ENCODE assay signal across 31 cellular contexts in genomic region chr17:58092101-58092796, GRCh38. TPM values are rescaled to one million over a fixed set of nuclear protein-coding genes. Genes with fewer than 3 reads are reported as not detected.
DNase-seq lines count a peak whose midpoint lies in the region; ATAC-seq, FAIRE-seq and TF ChIP-seq lines count a peak whose summit lies in the region.
"Had no signal": no experiment of that assay in that cellular context is flagged by ENCODE, and none has a peak within 500 bp of the region (broad histone marks: within the 10 kb centered on the region; RNA-seq: fewer than 3 reads in every experiment).

No MANE protein-coding gene starts in this region.

- no peaks in the 10 kb centered on the region for H3K27me3 Mint-ChIP-seq in activated CD8-positive, alpha-beta T cell treated with anti-CD3 and anti-CD28 coated beads, Interleukin-2, amount 10 ng/mL, durations not matched to agents 7 days and 5 days (ENCODE audit: low read depth)
- H3K27me3 Mint-ChIP-seq in immature natural killer cell (ENCODE audit: low read depth in 3 of 3) = peaks cover 2 to 4% (median 3%) of the 10 kb centered on the region in 3 donors
- H3K27me3 Mint-ChIP-seq in type B pancreatic cell = no peaks in the 10 kb centered on the region

- FAIRE-seq in HepG2 (lab: Jason Lieb, UNC) = peak; percentile 8

- H3K9me3 Mint-ChIP-seq in activated CD8-positive, alpha-beta T cell treated with anti-CD3 and anti-CD28 coated beads, Interleukin-2, amount 10 ng/mL, durations not matched to agents 7 days and 5 days (ENCODE audit: insufficient read depth) = no peaks in the 10 kb centered on the region
- H3K9me3 Mint-ChIP-seq in immature natural killer cell (no peaks in the 10 kb centered on the region), type B pancreatic cell (no peaks in the 10 kb centered on the region)

- peaks cover 36% of the 10 kb centered on the region for H3K4me1 ChIP-seq in HepG2 (ENCODE audit: insufficient read depth, low read length)
- H3K4me1 ChIP-seq in right lobe of liver = no peaks in the 10 kb centered on the region
- H3K4me1 ChIP-seq: SJCRH30 had no signal

- no peak overlapping the region for H3K4me3 Mint-ChIP-seq in activated CD8-positive, alpha-beta T cell treated with anti-CD3 and anti-CD28 coated beads, Interleukin-2, amount 10 ng/mL, durations not matched to agents 7 days and 5 days
- H3K4me3 Mint-ChIP-seq in immature natural killer cell (peak overlapping the region in 2 of 5 donors; percentile 44 to 47), type B pancreatic cell (no peak overlapping the region)

- H3K9ac ChIP-seq in HepG2 (ENCODE audit: insufficient read depth, low read depth, low read length) = no peak overlapping the region

- H3K27ac ChIP-seq in HepG2 (ENCODE audit: extremely low read length, insufficient read depth, low read length) (no peak overlapping the region), right lobe of liver (no peak overlapping the region)
- H3K27ac ChIP-seq: foreskin keratinocyte, heart right ventricle, Peyer's patch, SJCRH30, spleen, thyroid gland had no signal

- in situ Hi-C loops in HepG2 (cut with HindIII; ENCODE audit: extremely low pct_ligation_motif_present, low pct_unique_long_range_greater_than_20kb) = no loop called here

- ATAC-seq in HepG2 = peak; percentile 31
- no peak for ATAC-seq in right lobe of liver
- ATAC-seq in activated CD8-positive, alpha-beta T cell treated with anti-CD3 and anti-CD28 coated beads, Interleukin-2, amount 10 ng/mL, durations not matched to agents 7 days and 5 days = no peak
- ATAC-seq in HG03521 (IDR thresholded peaks at IDR 0.05; ENCODE audit: unreplicated experiment) = no peak
- ATAC-seq: heart right ventricle, left cardiac atrium had no signal

- peaks cover 12% of the 10 kb centered on the region for H4K20me1 ChIP-seq in HepG2 (ENCODE audit: insufficient read depth, low read length)

- no peak for TF ChIP-seq EP300 in HepG2 (IDR thresholded peaks at IDR 0.05; ENCODE audit: low read depth in 2 of 2, low read length in 2 of 2)
- TF ChIP-seq EP300 in HepG2 (CRISPR knock-in tag; IDR thresholded peaks at IDR 0.05; ENCODE audit: borderline replicate concordance) = no peak

- no TSS peak for BruUV-seq in HepG2 (replicated peaks; lab: Mats Ljungman, UMichigan)

- TF ChIP-seq POLR2A in HepG2 (IDR thresholded peaks at IDR 0.05; ENCODE audit: insufficient read depth in 1 of 2, low read depth in 2 of 2, low read length in 2 of 2) = peak in 1 of 2 experiments; percentile 57; a peak in 2 of 4 replicates
- TF ChIP-seq POLR2A in right lobe of liver (IDR thresholded peaks at IDR 0.05) = no peak

- H3K9me3 ChIP-seq in HepG2 (ENCODE audit: low read length) = no peaks in the 10 kb centered on the region
- H3K9me3 ChIP-seq in right lobe of liver = no peaks in the 10 kb centered on the region
- H3K9me3 ChIP-seq: heart right ventricle, Peyer's patch, SJCRH30, spleen, thyroid gland had no signal

- TF ChIP-seq CTCF in HepG2 (CRISPR knock-in tag; IDR thresholded peaks at IDR 0.05) (no peak), right lobe of liver (IDR thresholded peaks at IDR 0.05) (no peak), type B pancreatic cell (conservative IDR thresholded peaks at IDR 0.05) (no peak)

- intact Hi-C loops in HepG2 (cut with micrococcal nuclease; ENCODE audit: unreplicated experiment) (no loop called here), right lobe of liver (cut with DNase I) (no loop called here)

- H3K4me3 ChIP-seq in HepG2 (replicated peaks in 1 of 3; ENCODE audit: insufficient read depth in 1 of 3, low read depth in 2 of 3, low read length in 3 of 3) (no peak overlapping the region), right lobe of liver (no peak overlapping the region)
- H3K4me3 ChIP-seq: heart right ventricle, Peyer's patch, SJCRH30, spleen, thyroid gland had no signal

- H3K27me3 ChIP-seq in HepG2 (ENCODE audit: control insufficient read depth in 1 of 2, insufficient read depth in 2 of 2, low read length in 2 of 2) = no peaks in the 10 kb centered on the region
- H3K27me3 ChIP-seq in right lobe of liver = no peaks in the 10 kb centered on the region
- H3K27me3 ChIP-seq: foreskin keratinocyte, heart right ventricle, Peyer's patch, SJCRH30, spleen, thyroid gland had no signal

- H2AFZ ChIP-seq in HepG2 (ENCODE audit: low read length) = no peak overlapping the region

- DNase-seq in HepG2 (ENCODE audit: low spot score) (no peak), right lobe of liver (no peak), immature natural killer cell (no peak), type B pancreatic cell (ENCODE audit: extremely low spot score, unreplicated experiment) (peak; percentile 55), NCI-H1417 (lab: John Stamatoyannopoulos, UW) (no peak), SHP77 treated with DMSO at 0.1 percent for 48 hours (lab: John Stamatoyannopoulos, UW) (no peak)
- DNase-seq in activated CD8-positive, alpha-beta T cell treated with anti-CD3 and anti-CD28 coated beads, Interleukin-2, amount 10 ng/mL, durations not matched to agents 7 days and 5 days = peak; percentile 15
- DNase-seq: activated CD4-positive, alpha-beta T cell treated with anti-CD3 and anti-CD28 coated beads for 1 hour; C1 segment of cervical spinal cord; effector CD4-positive, alpha-beta T cell; EL; erythroblast; heart right ventricle; KBM-7; left cardiac atrium; mesenchymal stem cell; MM.1S; NCI-H1417 treated with DMSO at 0.1 percent for 48 hours; NCI-H2107; NCI-H510A; NK-92 treated with Interleukin-12 subunit alpha and Interleukin-12 subunit beta, amount 100 ng/mL, for 24 hours; Peyer's patch; SJCRH30; spleen; stimulated activated CD4-positive, alpha-beta T cell treated with anti-CD3 and anti-CD28 coated beads, Interleukin-4, amount 100 ng/mL, for 1 hour; stimulated activated naive CD4-positive, alpha-beta T cell; thyroid gland had no signal

- CTCF ChIA-PET in HepG2 (lab: Yijun Ruan, JAX; ENCODE audit: low intra/inter-chr PET ratio, low total read pairs) = no interaction called here
- CTCF ChIA-PET in activated CD8-positive, alpha-beta T cell treated with anti-CD3 and anti-CD28 coated beads, Interleukin-2, amount 10 ng/mL, durations not matched to agents 7 days and 5 days (lab: Charles Lee) = interaction anchor here (0.6 to 1.0 kb wide), 2 partner anchors 20 to 259 kb away, joined by 3 to 4 read pairs; no protein-coding TSS in a partner anchor

- POLR2A ChIA-PET in HepG2 (lab: Yijun Ruan, JAX) = interaction anchor here (0.9 kb wide), 1 partner anchor 9 kb away, joined by 3 read pairs; the partner anchor contains the start of gene DYNLL2
- POLR2A ChIA-PET in activated CD8-positive, alpha-beta T cell treated with anti-CD3 and anti-CD28 coated beads, Interleukin-2, amount 10 ng/mL, durations not matched to agents 7 days and 5 days (lab: Charles Lee) = no interaction called here

- no peak overlapping the region for H3K4me2 ChIP-seq in HepG2 (ENCODE audit: low read depth, low read length)

- peaks cover 25 to 54% of the 10 kb centered on the region in 2 experiments for H3K36me3 ChIP-seq in HepG2 (replicated peaks in 1 of 2; ENCODE audit: control insufficient read depth in 1 of 2, insufficient read depth in 2 of 2, low read length in 2 of 2)
- peaks cover 4 to 51% (median 21%) of the 10 kb centered on the region in 4 donors for H3K36me3 ChIP-seq in right lobe of liver

- TF ChIP-seq RAD21 in HepG2 (CRISPR knock-in tag; IDR thresholded peaks at IDR 0.05) = no peak

- H3K27ac Mint-ChIP-seq in activated CD8-positive, alpha-beta T cell treated with anti-CD3 and anti-CD28 coated beads, Interleukin-2, amount 10 ng/mL, durations not matched to agents 7 days and 5 days = no peak overlapping the region
- H3K27ac Mint-ChIP-seq in immature natural killer cell (peak overlapping the region; percentile 74 to 89 (median 84)), type B pancreatic cell (no peak overlapping the region)

- H3K4me1 Mint-ChIP-seq in activated CD8-positive, alpha-beta T cell treated with anti-CD3 and anti-CD28 coated beads, Interleukin-2, amount 10 ng/mL, durations not matched to agents 7 days and 5 days (ENCODE audit: low read depth) = peaks cover 23% of the 10 kb centered on the region
- H3K4me1 Mint-ChIP-seq in immature natural killer cell (peaks cover 44 to 68% of the 10 kb centered on the region in 2 donors), type B pancreatic cell (ENCODE audit: unreplicated experiment) (peaks cover 26% of the 10 kb centered on the region)

- peaks cover 21% of the 10 kb centered on the region for H3K79me2 ChIP-seq in HepG2 (ENCODE audit: insufficient read depth, low read length)

- H3K36me3 Mint-ChIP-seq in activated CD8-positive, alpha-beta T cell treated with anti-CD3 and anti-CD28 coated beads, Interleukin-2, amount 10 ng/mL, durations not matched to agents 7 days and 5 days (ENCODE audit: low read depth) = peaks cover 68% of the 10 kb centered on the region
- H3K36me3 Mint-ChIP-seq in immature natural killer cell = peaks cover 10 to 65% (median 16%) of the 10 kb centered on the region in 3 donors
- H3K36me3 Mint-ChIP-seq in type B pancreatic cell = peaks cover 44% of the 10 kb centered on the region

- WGBS in HepG2 (ENCODE audit: low lambda C conversion rate) = 81% methylated on average over 4 of the region's 4 CpGs
- 14% methylated on average over 1 of the region's 4 CpGs for WGBS in right lobe of liver (ENCODE audit: insufficient coverage, low coverage, low lambda C conversion rate, missing lambda C conversion rate)

RNA-seq across cellular contexts. Expression of gene DYNLL2, which starts 9.0 kb away (rescaled TPM):
- total RNA-seq in HepG2 (2016; rRNA removed; fragmentation: Illumina TruSeq; extraction: Trizol) (29.0 and 34.8 TPM in 2 replicates), right lobe of liver (10 to 100 TPM; 13.3 to 28.7 (median 17.7) TPM), type B pancreatic cell (ENCODE audit: low replicate concordance) (41.6 and 42.5 TPM in 2 replicates)
- 6.1 and 6.8 TPM in 2 replicates for total RNA-seq in HepG2 (2016; cell fraction: cytosol; rRNA removed; fragmentation: Illumina TruSeq; extraction: Trizol; ENCODE audit: low read depth)
- total RNA-seq in HepG2 (2016; cell fraction: insoluble cytoplasmic fraction; rRNA removed; fragmentation: Illumina TruSeq; extraction: Trizol) = 29.9 and 31.0 TPM in 2 replicates
- 22.5 and 23.1 TPM in 2 replicates for total RNA-seq in HepG2 (2016; cell fraction: membrane; rRNA removed; fragmentation: Illumina TruSeq; extraction: Trizol)
- total RNA-seq in HepG2 (2016; cell fraction: nucleus; rRNA removed; fragmentation: Illumina TruSeq; extraction: Trizol) = 16.4 and 17.6 TPM in 2 replicates
- polyA plus RNA-seq in HepG2 (2011; rRNA removed) (9.5 and 10.5 TPM in 2 replicates), immature natural killer cell (1 to 10 TPM in 1 of 3 donors, under 1 TPM in 2; 0.53 to 1.1 (median 0.90) TPM)
- 6.6 and 7.9 TPM in 2 replicates for polyA plus RNA-seq in HepG2 (2011; cell fraction: cytosol; rRNA removed)
- 6.7 and 9.3 TPM in 2 replicates for polyA plus RNA-seq in HepG2 (2011; cell fraction: nucleus; rRNA removed)
- polyA plus RNA-seq in HepG2 (2012) = 27.1 and 28.2 TPM in 2 replicates
- polyA plus RNA-seq in HepG2 (2016; cell fraction: cytosol; fragmentation: Illumina TruSeq; extraction: Trizol; ENCODE audit: low read depth) = 7.8 and 8.2 TPM in 2 replicates
- 44.6 and 48.8 TPM in 2 replicates for polyA plus RNA-seq in HepG2 (2016; cell fraction: insoluble cytoplasmic fraction; fragmentation: Illumina TruSeq; extraction: Trizol; ENCODE audit: low read depth)
- 22.6 and 24.9 TPM in 2 replicates for polyA plus RNA-seq in HepG2 (2016; cell fraction: membrane; fragmentation: Illumina TruSeq; extraction: Trizol; ENCODE audit: low read depth)
- 31.1 and 32.2 TPM in 2 replicates for polyA plus RNA-seq in HepG2 (2016; cell fraction: nucleus; fragmentation: Illumina TruSeq; extraction: Trizol; ENCODE audit: insufficient read depth, low read depth)
- 7.7 and 8.6 TPM in 2 replicates for polyA minus RNA-seq in HepG2 (2011; rRNA and poly(A)+ RNA removed; ENCODE audit: low replicate concordance)
- polyA minus RNA-seq in HepG2 (2011; cell fraction: cytosol; rRNA and poly(A)+ RNA removed) = 5.7 and 6.4 TPM in 2 replicates
- polyA minus RNA-seq in HepG2 (2011; cell fraction: nucleus; rRNA and poly(A)+ RNA removed) = 13.6 and 19.5 TPM in 2 replicates
- total RNA-seq in activated CD8-positive, alpha-beta T cell treated with anti-CD3 and anti-CD28 coated beads, Interleukin-2, amount 10 ng/mL, durations not matched to agents 7 days and 5 days = 10 to 100 TPM; 30.9 to 31.7 TPM

RNA-seq across cellular contexts. Expression of gene OR4D1, which starts 55.9 kb away (rescaled TPM):
- total RNA-seq in HepG2 (2016; rRNA removed; fragmentation: Illumina TruSeq; extraction: Trizol) (not detected in 2 replicates), right lobe of liver (not detected), type B pancreatic cell (ENCODE audit: low replicate concordance) (not detected in 2 replicates)
- not detected in 2 replicates for total RNA-seq in HepG2 (2016; cell fraction: cytosol; rRNA removed; fragmentation: Illumina TruSeq; extraction: Trizol; ENCODE audit: low read depth)
- total RNA-seq in HepG2 (2016; cell fraction: insoluble cytoplasmic fraction; rRNA removed; fragmentation: Illumina TruSeq; extraction: Trizol) = not detected in 2 replicates
- not detected in 2 replicates for total RNA-seq in HepG2 (2016; cell fraction: membrane; rRNA removed; fragmentation: Illumina TruSeq; extraction: Trizol)
- total RNA-seq in HepG2 (2016; cell fraction: nucleus; rRNA removed; fragmentation: Illumina TruSeq; extraction: Trizol) = not detected in 2 replicates
- polyA plus RNA-seq in HepG2 (2011; rRNA removed) (not detected in 2 replicates), immature natural killer cell (1 to 10 TPM; 1.4 to 2.3 (median 1.4) TPM)
- polyA plus RNA-seq in HepG2 (2011; cell fraction: cytosol; rRNA removed) = not detected in 2 replicates
- polyA plus RNA-seq in HepG2 (2011; cell fraction: nucleus; rRNA removed) = not detected in 2 replicates
- not detected in 2 replicates for polyA plus RNA-seq in HepG2 (2012)
- polyA plus RNA-seq in HepG2 (2016; cell fraction: cytosol; fragmentation: Illumina TruSeq; extraction: Trizol; ENCODE audit: low read depth) = not detected in 2 replicates
- not detected in 2 replicates for polyA plus RNA-seq in HepG2 (2016; cell fraction: insoluble cytoplasmic fraction; fragmentation: Illumina TruSeq; extraction: Trizol; ENCODE audit: low read depth)
- not detected in 2 replicates for polyA plus RNA-seq in HepG2 (2016; cell fraction: membrane; fragmentation: Illumina TruSeq; extraction: Trizol; ENCODE audit: low read depth)
- not detected in 2 replicates for polyA plus RNA-seq in HepG2 (2016; cell fraction: nucleus; fragmentation: Illumina TruSeq; extraction: Trizol; ENCODE audit: insufficient read depth, low read depth)
- polyA minus RNA-seq in HepG2 (2011; rRNA and poly(A)+ RNA removed; ENCODE audit: low replicate concordance) = not detected in 2 replicates
- not detected in 2 replicates for polyA minus RNA-seq in HepG2 (2011; cell fraction: cytosol; rRNA and poly(A)+ RNA removed)
- not detected in 2 replicates for polyA minus RNA-seq in HepG2 (2011; cell fraction: nucleus; rRNA and poly(A)+ RNA removed)
- under 1 TPM; 0.50 TPM for total RNA-seq in activated CD8-positive, alpha-beta T cell treated with anti-CD3 and anti-CD28 coated beads, Interleukin-2, amount 10 ng/mL, durations not matched to agents 7 days and 5 days
- total RNA-seq: foreskin keratinocyte, left cardiac atrium, myocyte, osteoblast, Peyer's patch, SJCRH30, thyroid gland had no signal
- polyA plus RNA-seq: foreskin keratinocyte, heart right ventricle had no signal

Comparison
In these comparisons a context has a peak if more than half of its experiments do, and no peak if none do; other contexts are left out.
1. DNase-seq: peak in activated CD8-positive, alpha-beta T cell treated with anti-CD3 and anti-CD28 coated beads, Interleukin-2, amount 10 ng/mL, durations not matched to agents 7 days and 5 days (single experiment) and type B pancreatic cell (single experiment); none in HepG2 (single experiment), right lobe of liver (0 of 3), immature natural killer cell (0 of 3), NCI-H1417 (0 of 3) and SHP77 treated with DMSO at 0.1 percent for 48 hours (single experiment).
2. H3K27ac Mint-ChIP-seq: peak in immature natural killer cell (6 of 6); none in activated CD8-positive, alpha-beta T cell treated with anti-CD3 and anti-CD28 coated beads, Interleukin-2, amount 10 ng/mL, durations not matched to agents 7 days and 5 days (single experiment) and type B pancreatic cell (single experiment).